Comparison of ENCODE assay signal across 21 cellular contexts in genomic region chr19:4662020-4662695, GRCh38.
"Had no signal": no experiment of that assay in that cellular context is flagged by ENCODE, and none has a peak within 500 bp of the region (broad histone marks: within the 10 kb centered on the region; RNA-seq: fewer than 3 reads in every experiment).

No MANE protein-coding gene starts in this region.

- H3K4me1 ChIP-seq: breast epithelium, foreskin keratinocyte, psoas muscle, testis, upper lobe of right lung had no signal

- H3K9me3 Mint-ChIP-seq: activated naive CD4-positive, alpha-beta T cell treated with anti-CD3 and anti-CD28 coated beads for 36 hours; activated T-helper 2 cell treated with anti-CD3 and anti-CD28 coated beads, Interferon-gamma antibody, Interleukin-2, Interleukin-4, amounts not matched to agents 10 μg/mL and 5 μg/mL and 100 μg/mL, durations not matched to agents 14 hours and 24 hours and 36 hours; mesothelial cell of epicardium; nephron had no signal

- H3K27me3 ChIP-seq: breast epithelium, foreskin keratinocyte, testis, upper lobe of right lung had no signal

- H3K4me1 Mint-ChIP-seq: mesothelial cell of epicardium, nephron had no signal

- H3K4me3 Mint-ChIP-seq: activated CD8-positive, alpha-beta memory T cell treated with anti-CD3 and anti-CD28 coated beads, Interleukin-2, amount 10 ng/mL, durations not matched to agents 7 days and 5 days; activated naive CD4-positive, alpha-beta T cell treated with anti-CD3 and anti-CD28 coated beads for 36 hours; mesothelial cell of epicardium; nephron had no signal

- H3K4me3 ChIP-seq: breast epithelium, psoas muscle, skin epidermis, testis, upper lobe of right lung had no signal

- H3K27ac Mint-ChIP-seq: activated naive CD4-positive, alpha-beta T cell treated with anti-CD3 and anti-CD28 coated beads for 36 hours; activated T-helper 2 cell treated with anti-CD3 and anti-CD28 coated beads, Interferon-gamma antibody, Interleukin-2, Interleukin-4, amounts not matched to agents 10 μg/mL and 5 μg/mL and 100 μg/mL, durations not matched to agents 14 hours and 24 hours and 36 hours; mesothelial cell of epicardium; nephron had no signal

- DNase-seq: activated CD4-positive, alpha-beta T cell treated with anti-CD3 and anti-CD28 coated beads for 1 hour; activated CD4-positive, alpha-beta T cell treated with anti-CD3 and anti-CD28 coated beads, Interleukin-2, amount 50 U/mL, for 48 hours; activated CD8-positive, alpha-beta memory T cell treated with anti-CD3 and anti-CD28 coated beads, Interleukin-2, amount 10 ng/mL, durations not matched to agents 7 days and 5 days; activated naive CD4-positive, alpha-beta T cell treated with anti-CD3 and anti-CD28 coated beads for 36 hours; foreskin keratinocyte; hypothalamus; islet precursor cell; psoas muscle; right cardiac atrium; stimulated activated CD4-positive, alpha-beta T cell treated with anti-CD3 and anti-CD28 coated beads, Interleukin-15, amount 100 ng/mL, for 24 hours; stimulated activated CD4-positive, alpha-beta T cell treated with anti-CD3 and anti-CD28 coated beads, Interleukin-2, amount 100 ng/mL, for 48 hours; testis; upper lobe of right lung; WERI-Rb-1 had no signal

- FAIRE-seq: astrocyte had no signal

- ATAC-seq: activated CD8-positive, alpha-beta memory T cell treated with anti-CD3 and anti-CD28 coated beads, Interleukin-2, amount 10 ng/mL, durations not matched to agents 7 days and 5 days; foreskin keratinocyte; left lobe of liver; psoas muscle; upper lobe of right lung had no signal

- H3K27ac ChIP-seq: breast epithelium, foreskin keratinocyte, psoas muscle, skin epidermis, testis, upper lobe of right lung, WERI-Rb-1 had no signal

- H3K9me3 ChIP-seq: psoas muscle, testis, upper lobe of right lung had no signal

- H3K27me3 Mint-ChIP-seq: activated CD8-positive, alpha-beta memory T cell treated with anti-CD3 and anti-CD28 coated beads, Interleukin-2, amount 10 ng/mL, durations not matched to agents 7 days and 5 days had no signal
